Comparison of ENCODE assay signal across 17 cellular contexts in genomic region chr6:25176466-25176865, GRCh38.
DNase-seq lines count a peak whose midpoint lies in the region; ATAC-seq and TF ChIP-seq lines count a peak whose summit lies in the region.
"Had no signal": no experiment of that assay in that cellular context is flagged by ENCODE, and none has a peak within 500 bp of the region (broad histone marks: within the 10 kb centered on the region; RNA-seq: fewer than 3 reads in every experiment).

No MANE protein-coding gene starts in this region.

- no peak overlapping the region for H4K8ac ChIP-seq in IMR-90 (ENCODE audit: low read depth in 2 of 2, low read length in 2 of 2)

- peaks cover 19% of the 10 kb centered on the region for H3K4me1 ChIP-seq in IMR-90 (ENCODE audit: control insufficient read depth, insufficient read depth, low read length)

- in situ Hi-C loops in IMR-90 (cut with MboI; ENCODE audit: low sequenced_read_pairs) = no loop called here

- peak overlapping the region; percentile 31 for H3K4me3 Mint-ChIP-seq in activated T-helper 1 cell treated with anti-CD3 and anti-CD28 coated beads, Interleukin-12 subunit alpha, Interleukin-12 subunit beta, Interleukin-2, Interleukin-4 antibody, amounts not matched to agents 30 ng/mL and 10 ng/mL and 1 ng/mL, durations not matched to agents 14 hours and 24 hours and 36 hours
- H3K4me3 Mint-ChIP-seq: CD8-positive, alpha-beta memory T cell had no signal

- peak overlapping the region; percentile 33; the same call in 1 of the 2 replicates for H2BK20ac ChIP-seq in IMR-90 (ENCODE audit: low read depth, low read length)

- ATAC-seq in IMR-90 (ENCODE audit: low read depth) = no peak
- ATAC-seq in left lobe of liver = no peak
- ATAC-seq in HG02588 (IDR thresholded peaks at IDR 0.05; ENCODE audit: unreplicated experiment) = no peak

- no peak overlapping the region for H3K14ac ChIP-seq in IMR-90 (replicated peaks; ENCODE audit: low read depth, low read length)

- peaks cover 3% of the 10 kb centered on the region for H3K36me3 Mint-ChIP-seq in activated T-helper 1 cell treated with anti-CD3 and anti-CD28 coated beads, Interleukin-12 subunit alpha, Interleukin-12 subunit beta, Interleukin-2, Interleukin-4 antibody, amounts not matched to agents 30 ng/mL and 10 ng/mL and 1 ng/mL, durations not matched to agents 14 hours and 24 hours and 36 hours (ENCODE audit: low read depth)
- H3K36me3 Mint-ChIP-seq: CD8-positive, alpha-beta memory T cell had no signal

- no peak for TF ChIP-seq CTCF in IMR-90 (conservative IDR thresholded peaks at IDR 0.05; ENCODE audit: low read depth, low read length)

- H3K27me3 Mint-ChIP-seq in activated T-helper 1 cell treated with anti-CD3 and anti-CD28 coated beads, Interleukin-12 subunit alpha, Interleukin-12 subunit beta, Interleukin-2, Interleukin-4 antibody, amounts not matched to agents 30 ng/mL and 10 ng/mL and 1 ng/mL, durations not matched to agents 14 hours and 24 hours and 36 hours (ENCODE audit: insufficient read depth) = no peaks in the 10 kb centered on the region

- H3K23ac ChIP-seq in IMR-90 (ENCODE audit: low read depth, low read length) = no peak overlapping the region

- H2AK5ac ChIP-seq in IMR-90 (ENCODE audit: low read depth, low read length) = no peak overlapping the region

- H3K9me1 ChIP-seq in IMR-90 (ENCODE audit: insufficient read depth, low read length) = peaks cover 6% of the 10 kb centered on the region; the same call in 1 of the 2 replicates

- no peaks in the 10 kb centered on the region for H4K20me1 ChIP-seq in IMR-90 (ENCODE audit: insufficient read depth, low read length)
- H4K20me1 ChIP-seq: BLaER1 had no signal

- no peak overlapping the region for H3K4me3 ChIP-seq in IMR-90 (ENCODE audit: insufficient read depth, low read depth, low read length)
- H3K4me3 ChIP-seq: BLaER1 had no signal

- no peaks in the 10 kb centered on the region for H3K36me3 ChIP-seq in IMR-90 (ENCODE audit: control insufficient read depth, insufficient read depth, low read length)
- H3K36me3 ChIP-seq: BLaER1 had no signal

- peak overlapping the region; percentile 56; the same call in 1 of the 2 replicates for H2BK120ac ChIP-seq in IMR-90 (ENCODE audit: low read depth, low read length)

- dilution Hi-C loops in IMR-90 (cut with HindIII; ENCODE audit: low sequenced_read_pairs, unreplicated experiment) = no loop called here

- intact Hi-C loops in IMR-90 (cut with micrococcal nuclease) = no loop called here
- intact Hi-C loops in activated T-helper 1 cell treated with anti-CD3 and anti-CD28 coated beads, Interleukin-12 subunit alpha, Interleukin-12 subunit beta, Interleukin-2, Interleukin-4 antibody, amounts not matched to agents 30 ng/mL and 10 ng/mL and 1 ng/mL, durations not matched to agents 14 hours and 24 hours and 36 hours (cut with micrococcal nuclease) = no loop called here

- H3K27ac ChIP-seq in IMR-90 (ENCODE audit: insufficient read depth, low read length) = no peak overlapping the region
- H3K27ac ChIP-seq: 22Rv1, BLaER1, HL-60 had no signal

- H3K18ac ChIP-seq in IMR-90 (ENCODE audit: low read depth, low read length) = 0 out of 2 replicates have a peak overlapping the region, but pooled peaks have one; percentile 24

- peaks cover 3% of the 10 kb centered on the region for H3K9me3 Mint-ChIP-seq in activated T-helper 1 cell treated with anti-CD3 and anti-CD28 coated beads, Interleukin-12 subunit alpha, Interleukin-12 subunit beta, Interleukin-2, Interleukin-4 antibody, amounts not matched to agents 30 ng/mL and 10 ng/mL and 1 ng/mL, durations not matched to agents 14 hours and 24 hours and 36 hours
- H3K9me3 Mint-ChIP-seq: CD8-positive, alpha-beta memory T cell had no signal

- H3K4me1 Mint-ChIP-seq in activated T-helper 1 cell treated with anti-CD3 and anti-CD28 coated beads, Interleukin-12 subunit alpha, Interleukin-12 subunit beta, Interleukin-2, Interleukin-4 antibody, amounts not matched to agents 30 ng/mL and 10 ng/mL and 1 ng/mL, durations not matched to agents 14 hours and 24 hours and 36 hours (ENCODE audit: low read depth) = peaks cover 99% of the 10 kb centered on the region
- H3K4me1 Mint-ChIP-seq: CD8-positive, alpha-beta memory T cell had no signal

- no peak for TF ChIP-seq RAD21 in IMR-90 (IDR thresholded peaks at IDR 0.05; ENCODE audit: low read length)

- peak overlapping the region; percentile 62; the same call in 2 of the 3 replicates for H2BK15ac ChIP-seq in IMR-90 (ENCODE audit: low read depth, low read length)

- no peak overlapping the region for H3K9ac ChIP-seq in IMR-90 (ENCODE audit: low read depth, low read length)
- H3K9ac ChIP-seq: BLaER1 had no signal

- TF ChIP-seq POLR2A in IMR-90 (IDR thresholded peaks at IDR 0.05; ENCODE audit: low read depth, low read length) = no peak

- H3K27me3 ChIP-seq in IMR-90 (ENCODE audit: control insufficient read depth, insufficient read depth, low read length) = no peaks in the 10 kb centered on the region
- H3K27me3 ChIP-seq: BLaER1 had no signal

- no peak overlapping the region for H3K4me2 ChIP-seq in IMR-90 (ENCODE audit: low read depth, low read length)
- H3K4me2 ChIP-seq: BLaER1 had no signal

- no peak overlapping the region for H4K5ac ChIP-seq in IMR-90 (ENCODE audit: low read depth, low read length)

- H3K4ac ChIP-seq in IMR-90 (ENCODE audit: low read depth, low read length) = no peak overlapping the region

- H3K9me3 ChIP-seq in IMR-90 (ENCODE audit: control insufficient read depth, insufficient read depth, low read length) = 0 out of 2 replicates have a peak, but pooled peaks cover 2% of the 10 kb centered on the region
- H3K9me3 ChIP-seq: BLaER1 had no signal

- no peak overlapping the region for H2BK5ac ChIP-seq in IMR-90 (ENCODE audit: low read depth, low read length, poor library complexity, severe bottlenecking)

- no peak overlapping the region for H2AFZ ChIP-seq in IMR-90 (replicated peaks; ENCODE audit: low read length, poor library complexity)

- H4K91ac ChIP-seq in IMR-90 (ENCODE audit: insufficient read depth, low read depth, low read length) = no peak overlapping the region; the same call in 1 of the 2 replicates

- H3K27ac Mint-ChIP-seq in activated T-helper 1 cell treated with anti-CD3 and anti-CD28 coated beads, Interleukin-12 subunit alpha, Interleukin-12 subunit beta, Interleukin-2, Interleukin-4 antibody, amounts not matched to agents 30 ng/mL and 10 ng/mL and 1 ng/mL, durations not matched to agents 14 hours and 24 hours and 36 hours = peak overlapping the region; percentile 59

- no peak overlapping the region for H2AK9ac ChIP-seq in IMR-90 (replicated peaks; ENCODE audit: low read depth, low read length, poor library complexity)

- POLR2A ChIA-PET in IMR-90 (lab: Charles Lee; ENCODE audit: unreplicated experiment) = no interaction called here

- no peaks in the 10 kb centered on the region; a peak in 1 of 4 replicates for H3K79me1 ChIP-seq in IMR-90 (ENCODE audit: low read depth in 1 of 2, low read length in 2 of 2)

- CTCF ChIA-PET in IMR-90 (lab: Yijun Ruan, JAX) = no interaction called here

- H3K56ac ChIP-seq in IMR-90 (ENCODE audit: extremely low read depth, insufficient read depth, low read length) = no peak overlapping the region

- peak; percentile 9 for DNase-seq in DMS53 (lab: John Stamatoyannopoulos, UW)
- DNase-seq in DMS53 treated with DMSO at 0.1 percent for 48 hours (lab: John Stamatoyannopoulos, UW; ENCODE audit: unreplicated experiment) = no peak
- no peak for DNase-seq in IMR-90
- DNase-seq in activated T-helper 1 cell treated with anti-CD3 and anti-CD28 coated beads, Interleukin-12 subunit alpha, Interleukin-12 subunit beta, Interleukin-2, Interleukin-4 antibody, amounts not matched to agents 30 ng/mL and 10 ng/mL and 1 ng/mL, durations not matched to agents 14 hours and 24 hours and 36 hours (ENCODE audit: low spot score) = no peak
- DNase-seq in myocyte (ENCODE audit: low read depth) = peak; percentile 9
- DNase-seq in left lobe of liver (ENCODE audit: low spot score) = no peak
- DNase-seq in DMS153 (lab: John Stamatoyannopoulos, UW) = no peak
- DNase-seq: CD8-positive, alpha-beta memory T cell; KBM-7; NCI-H1417; NCI-H2029 treated with DMSO at 0.1 percent for 48 hours; NCI-H69; NK-92 treated with Interleukin-12 subunit alpha and Interleukin-12 subunit beta, amount 100 ng/mL, for 24 hours had no signal

- BruUV-seq in IMR-90 (replicated peaks; lab: Mats Ljungman, UMichigan) = no TSS peak

TF ChIP-seq in IMR-90, 13 proteins besides CTCF, POLR2A, EP300 and RAD21:
- TF ChIP-seq BHLHE40 (IDR thresholded peaks at IDR 0.05; ENCODE audit: low read depth, low read length) (no peak), CHD1 (IDR thresholded peaks at IDR 0.05; ENCODE audit: low read depth, low read length) (no peak), RFX5 (IDR thresholded peaks at IDR 0.05; ENCODE audit: low read depth, low read length) (no peak), SMC3 (IDR thresholded peaks at IDR 0.05; ENCODE audit: low read depth, low read length) (no peak)

Comparison
In these comparisons a context has a peak if more than half of its experiments do, and no peak if none do; other contexts are left out.
1. DNase-seq: peak in DMS53 (single experiment) and myocyte (single experiment); none in DMS53 treated with DMSO at 0.1 percent for 48 hours (single experiment), IMR-90 (single experiment), activated T-helper 1 cell treated with anti-CD3 and anti-CD28 coated beads, Interleukin-12 subunit alpha, Interleukin-12 subunit beta, Interleukin-2, Interleukin-4 antibody, amounts not matched to agents 30 ng/mL and 10 ng/mL and 1 ng/mL, durations not matched to agents 14 hours and 24 hours and 36 hours (single experiment), left lobe of liver (single experiment) and DMS153 (single experiment).